ENCODE assay signal across 8 cellular contexts in the genomic region with DNA sequence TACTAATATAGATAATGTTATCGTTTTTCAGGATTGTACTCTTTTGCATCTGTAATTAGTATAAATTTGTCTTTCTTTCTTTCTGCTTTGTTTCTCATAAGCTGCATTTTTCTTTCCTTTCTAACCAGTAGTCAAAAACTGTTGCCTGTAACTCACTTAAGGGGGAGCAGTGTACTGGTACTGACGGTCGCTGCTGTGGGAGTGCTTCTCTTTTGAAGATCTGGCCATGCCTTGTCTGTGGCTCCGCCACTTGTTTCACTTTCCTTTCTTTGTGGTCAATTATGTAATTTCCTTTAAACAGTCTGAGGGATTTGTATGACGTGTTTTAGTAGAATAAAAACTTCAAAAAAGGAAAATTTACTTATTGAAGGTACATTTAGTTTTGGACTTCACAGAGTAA. TPM values are rescaled to one million over a fixed set of nuclear protein-coding genes. Genes with fewer than 3 reads are reported as not detected.
A peak's percentile ranks its signal among the peaks of the same experiment; 100 is the strongest.
DNase-seq lines count a peak whose midpoint lies in the region; ATAC-seq and TF ChIP-seq lines count a peak whose summit lies in the region.

No MANE protein-coding gene starts in this region.

- no peaks in the 10 kb centered on the region for H3K27me3 ChIP-seq in Caco-2 (replicated peaks; ENCODE audit: control insufficient read depth, insufficient read depth, low read length)

- H3K9me3 ChIP-seq in Caco-2: no peaks in the 10 kb centered on the region

- POLR2A ChIA-PET in Caco-2 (lab: Charles Lee): no interaction called here

- no peak overlapping the region for H3K27ac Mint-ChIP-seq in Caco-2 (ENCODE audit: unreplicated experiment)

- H3K4me3 ChIP-seq in fibroblast of pulmonary artery (replicated peaks; ENCODE audit: low read depth, low read length) (no peak overlapping the region), Caco-2 (ENCODE audit: low read depth, low read length) (no peak overlapping the region)

- H3K4me3 Mint-ChIP-seq in Caco-2 (ENCODE audit: unreplicated experiment): no peak overlapping the region

- TF ChIP-seq CTCF in fibroblast of pulmonary artery (IDR thresholded peaks at IDR 0.05; ENCODE audit: low read length, missing control alignments): no peak
- TF ChIP-seq CTCF in Caco-2 (IDR thresholded peaks at IDR 0.05; ENCODE audit: insufficient read depth in 1 of 2, low read depth in 1 of 2, low read length in 1 of 2, severe bottlenecking in 1 of 2, unreplicated experiment in 1 of 2): no peak

- H3K4me1 Mint-ChIP-seq in Caco-2 (ENCODE audit: low read depth, unreplicated experiment): no peaks in the 10 kb centered on the region

- CTCF ChIA-PET in Caco-2 (lab: Charles Lee): no interaction called here

- H3K9me3 Mint-ChIP-seq in Caco-2 (ENCODE audit: unreplicated experiment): no peaks in the 10 kb centered on the region

- H3K36me3 ChIP-seq in Caco-2 (ENCODE audit: control insufficient read depth, insufficient read depth, low read length): no peaks in the 10 kb centered on the region; the same call in 1 of the 2 replicates

- peak; percentile 91 for ATAC-seq in GM19438 (IDR thresholded peaks at IDR 0.05; ENCODE audit: low read depth, unreplicated experiment)
- peak; percentile 92 for ATAC-seq in HG03565 (IDR thresholded peaks at IDR 0.05; ENCODE audit: unreplicated experiment)
- no peak for ATAC-seq in SK-N-SH treated with all-trans-retinoic acid at 6 μM for 48 hours

- no TSS peak for BruUV-seq in Caco-2 (replicated peaks; lab: Mats Ljungman, UMichigan)

- no peaks in the 10 kb centered on the region for H3K27me3 Mint-ChIP-seq in Caco-2 (ENCODE audit: insufficient read depth, unreplicated experiment)

- intact Hi-C loops in Caco-2 (cut with micrococcal nuclease; ENCODE audit: unreplicated experiment): no loop called here

- H3K4me1 ChIP-seq in Caco-2: no peaks in the 10 kb centered on the region

- peak; percentile 44 for DNase-seq in AG20443 (ENCODE audit: low spot score)
- peak; percentile 49 to 68 for DNase-seq in activated CD4-positive, alpha-beta T cell treated with anti-CD3 and anti-CD28 coated beads, Interleukin-2, amount 50 U/mL, for 48 hours
- DNase-seq in fibroblast of pulmonary artery (ENCODE audit: low read depth): peak; percentile 35
- DNase-seq in stimulated activated CD8-positive, alpha-beta memory T cell treated with anti-CD3 and anti-CD28 coated beads, Interleukin-15, amount 100 ng/mL, for 4 hours (ENCODE audit: low read depth in 2 of 2): peak; percentile 43 to 72
- DNase-seq in Caco-2: no peak

- peaks cover 71% of the 10 kb centered on the region for H3K36me3 Mint-ChIP-seq in Caco-2 (ENCODE audit: insufficient read depth, unreplicated experiment)

TF ChIP-seq in SK-N-SH treated with all-trans-retinoic acid at 6 μM for 48 hours, 23 proteins besides CTCF, POLR2A, EP300 and RAD21:
- no peak for TF ChIP-seq RARB (CRISPR knock-in tag; IDR thresholded peaks at IDR 0.05)

RNA-seq across cellular contexts. Expression of gene MIA3, which starts 37.0 kb away (rescaled TPM):
- total RNA-seq in Caco-2 (2022): 53.4 and 56.0 TPM in 2 replicates

RNA-seq across cellular contexts. Expression of gene AIDA, which starts 57.4 kb away (rescaled TPM):
- total RNA-seq in Caco-2 (2022): 55.1 TPM in 2 replicates

RNA-seq across cellular contexts. Expression of gene BROX, which starts 57.5 kb away (rescaled TPM):
- total RNA-seq in Caco-2 (2022): 31.9 and 32.9 TPM in 2 replicates

Comparison
In these comparisons a context has a peak if more than half of its experiments do, and no peak if none do; other contexts are left out.
1. DNase-seq: peak in AG20443 (single experiment), activated CD4-positive, alpha-beta T cell treated with anti-CD3 and anti-CD28 coated beads, Interleukin-2, amount 50 U/mL, for 48 hours (2 of 2), fibroblast of pulmonary artery (single experiment) and stimulated activated CD8-positive, alpha-beta memory T cell treated with anti-CD3 and anti-CD28 coated beads, Interleukin-15, amount 100 ng/mL, for 4 hours (2 of 2); none in Caco-2 (0 of 2).